In genomic region chr3:53074761-53075742, GRCh38 we compare ENCODE assay signal across 1 cellular context.
TF ChIP-seq lines count a peak whose summit lies in the region.

No MANE protein-coding gene starts in this region.

TF ChIP-seq in K562, 482 proteins besides CTCF, POLR2A, EP300 and RAD21:
- peak; percentile 89 for TF ChIP-seq RFX1 (IDR thresholded peaks at IDR 0.05)
- no peak for TF ChIP-seq ILK (tag; IDR thresholded peaks at IDR 0.05; ENCODE audit: borderline replicate concordance, low read depth)
